Comparison of ENCODE assay signal across 13 cellular contexts in genomic region chr16:3651461-3652372, GRCh38. TPM values are rescaled to one million over a fixed set of nuclear protein-coding genes. Genes with fewer than 3 reads are reported as not detected.
A peak's percentile ranks its signal among the peaks of the same experiment; 100 is the strongest.
DNase-seq lines count a peak whose midpoint lies in the region; ATAC-seq and TF ChIP-seq lines count a peak whose summit lies in the region.
"Had no signal": no experiment of that assay in that cellular context is flagged by ENCODE, and none has a peak within 500 bp of the region (broad histone marks: within the 10 kb centered on the region; RNA-seq: fewer than 3 reads in every experiment).

No MANE protein-coding gene starts in this region.

- H3K4me3 Mint-ChIP-seq in T-helper 2 cell treated with Interferon-gamma antibody and Interleukin-4, amounts not matched to agents 5 μg/mL and 100 μg/mL, for 36 hours = no peak overlapping the region
- no peak overlapping the region for H3K4me3 Mint-ChIP-seq in GM23338
- H3K4me3 Mint-ChIP-seq in brain = no peak overlapping the region
- no peak overlapping the region for H3K4me3 Mint-ChIP-seq in neural progenitor cell

- peaks cover 21% of the 10 kb centered on the region for H3K36me3 Mint-ChIP-seq in T-helper 2 cell treated with Interferon-gamma antibody and Interleukin-4, amounts not matched to agents 5 μg/mL and 100 μg/mL, for 36 hours (ENCODE audit: low read depth)
- H3K36me3 Mint-ChIP-seq in GM23338 (ENCODE audit: low read depth) (peaks cover 53% of the 10 kb centered on the region), brain (peaks cover 27% of the 10 kb centered on the region), neural progenitor cell (peaks cover 17% of the 10 kb centered on the region)

- TF ChIP-seq CTCF in GM23338 (conservative IDR thresholded peaks at IDR 0.05; ENCODE audit: low read depth in 2 of 2) = no peak
- no peak for TF ChIP-seq CTCF in brain (conservative IDR thresholded peaks at IDR 0.05)
- TF ChIP-seq CTCF in neural progenitor cell (IDR thresholded peaks at IDR 0.05) = no peak

- H3K36me3 ChIP-seq in GM23338 (ENCODE audit: insufficient read depth) = no peaks in the 10 kb centered on the region
- no peaks in the 10 kb centered on the region for H3K36me3 ChIP-seq in neural progenitor cell

- DNase-seq in T-helper 2 cell treated with Interferon-gamma antibody and Interleukin-4, amounts not matched to agents 5 μg/mL and 100 μg/mL, for 36 hours (ENCODE audit: low spot score) = no peak
- DNase-seq in T-helper 2 cell = no peak
- DNase-seq in GM23338 (ENCODE audit: low spot score) = no peak
- DNase-seq in neural progenitor cell (ENCODE audit: low spot score) = no peak
- DNase-seq in HT-29 (ENCODE audit: low spot score) = no peak
- DNase-seq: cerebellar nuclear complex, EL, NCI-H187, NCI-H510A had no signal

- H3K4me1 Mint-ChIP-seq in T-helper 2 cell treated with Interferon-gamma antibody and Interleukin-4, amounts not matched to agents 5 μg/mL and 100 μg/mL, for 36 hours (ENCODE audit: low read depth) = peaks cover 3% of the 10 kb centered on the region
- H3K4me1 Mint-ChIP-seq in GM23338 (peaks cover 31% of the 10 kb centered on the region; the same call in 2 of the 3 replicates), brain (peaks cover 3% of the 10 kb centered on the region), neural progenitor cell (peaks cover 13% of the 10 kb centered on the region)

- H3K9ac ChIP-seq in neural progenitor cell = no peak overlapping the region

- H3K4me3 ChIP-seq in GM23338 (no peak overlapping the region), neural progenitor cell (no peak overlapping the region)
- H3K4me3 ChIP-seq: A549 had no signal

- H3F3A ChIP-seq in GM23338 (replicated peaks; ENCODE audit: low read depth) (peaks cover 13% of the 10 kb centered on the region; the same call in 1 of the 2 replicates), neural progenitor cell (ENCODE audit: low read depth) (peaks cover 4% of the 10 kb centered on the region)

- H3K27me3 ChIP-seq in GM23338 (ENCODE audit: insufficient read depth) (no peaks in the 10 kb centered on the region), neural progenitor cell (no peaks in the 10 kb centered on the region)

- peaks cover 7% of the 10 kb centered on the region for H3K4me1 ChIP-seq in GM23338 (ENCODE audit: insufficient read depth)
- peaks cover 2% of the 10 kb centered on the region for H3K4me1 ChIP-seq in neural progenitor cell

- H4K20me1 ChIP-seq in GM23338 (replicated peaks; ENCODE audit: insufficient read depth) (no peaks in the 10 kb centered on the region; the same call in 1 of the 2 replicates), neural progenitor cell (ENCODE audit: low read depth) (peaks cover 20% of the 10 kb centered on the region)

- no peak overlapping the region for H3K4me2 ChIP-seq in GM23338
- no peak overlapping the region for H3K4me2 ChIP-seq in neural progenitor cell
- H3K4me2 ChIP-seq: A549 had no signal

- ATAC-seq in GM23338 (no peak), esophagus mucosa (no peak), GM18873 (IDR thresholded peaks at IDR 0.05; ENCODE audit: low FRiP score, unreplicated experiment) (no peak)
- ATAC-seq: A549 had no signal

- no peaks in the 10 kb centered on the region for H3K79me2 ChIP-seq in GM23338 (replicated peaks; ENCODE audit: insufficient read depth)
- H3K79me2 ChIP-seq in neural progenitor cell (ENCODE audit: low read depth) = no peaks in the 10 kb centered on the region

- no peak overlapping the region for H2AFZ ChIP-seq in GM23338
- H2AFZ ChIP-seq in neural progenitor cell (replicated peaks) = no peak overlapping the region

- no peaks in the 10 kb centered on the region for H3K9me3 ChIP-seq in neural progenitor cell (ENCODE audit: low read depth)
- H3K9me3 ChIP-seq: A549 had no signal

- no peaks in the 10 kb centered on the region for H3K27me3 Mint-ChIP-seq in T-helper 2 cell treated with Interferon-gamma antibody and Interleukin-4, amounts not matched to agents 5 μg/mL and 100 μg/mL, for 36 hours (ENCODE audit: low read depth)
- H3K27me3 Mint-ChIP-seq in GM23338 (ENCODE audit: insufficient read depth, low read depth, poor library complexity) (peaks cover 23% of the 10 kb centered on the region), brain (no peaks in the 10 kb centered on the region), neural progenitor cell (ENCODE audit: insufficient read depth, low read depth) (peaks cover 6% of the 10 kb centered on the region)

- H3K27ac Mint-ChIP-seq in T-helper 2 cell treated with Interferon-gamma antibody and Interleukin-4, amounts not matched to agents 5 μg/mL and 100 μg/mL, for 36 hours = peak overlapping the region; percentile 45
- peak overlapping the region; percentile 64; the same call in 1 of the 2 replicates for H3K27ac Mint-ChIP-seq in GM23338
- peak overlapping the region in 3 of 5 experiments; percentile 36 to 93 (median 62) for H3K27ac Mint-ChIP-seq in brain
- H3K27ac Mint-ChIP-seq in neural progenitor cell = peak overlapping the region; percentile 48

- no peaks in the 10 kb centered on the region for H3K9me3 Mint-ChIP-seq in T-helper 2 cell treated with Interferon-gamma antibody and Interleukin-4, amounts not matched to agents 5 μg/mL and 100 μg/mL, for 36 hours
- H3K9me3 Mint-ChIP-seq in GM23338 (0 out of 3 replicates have a peak, but pooled peaks cover 3% of the 10 kb centered on the region), brain (no peaks in the 10 kb centered on the region), neural progenitor cell (no peaks in the 10 kb centered on the region)

- H3K27ac ChIP-seq in GM23338 (ENCODE audit: low read depth) = peak overlapping the region; percentile 72; the same call in 1 of the 2 replicates
- no peak overlapping the region for H3K27ac ChIP-seq in neural progenitor cell
- H3K27ac ChIP-seq: A549 had no signal

- H3K9me2 ChIP-seq in GM23338 (ENCODE audit: insufficient read depth) = no peaks in the 10 kb centered on the region

TF ChIP-seq in GM23338, 12 proteins besides CTCF, POLR2A, EP300 and RAD21:
- TF ChIP-seq ZNF331 (CRISPR knock-in tag; IDR thresholded peaks at IDR 0.05; ENCODE audit: low read depth) = no peak
- no peak for TF ChIP-seq ETS1 (IDR thresholded peaks at IDR 0.05)
- no peak for TF ChIP-seq ZNF114 (CRISPR knock-in tag; IDR thresholded peaks at IDR 0.05)
- TF ChIP-seq POLR2AphosphoS5 (IDR thresholded peaks at IDR 0.05; ENCODE audit: low read depth) = no peak

RNA-seq across cellular contexts. Expression of gene DNASE1, which starts 2.8 kb away (rescaled TPM):
- total RNA-seq in GM23338 (2014; rRNA removed; shearing (Covaris generic)) = 23.0 and 24.0 TPM in 2 replicates
- polyA plus RNA-seq in GM23338 (2016; fragmentation: Nextera tagmentation; extraction: Ambion mirVana) (7.9 TPM in 2 replicates), brain (ENCODE audit: insufficient read depth, low read depth, low replicate concordance) (8.3 TPM)
- total RNA-seq in neural progenitor cell (ENCODE audit: low replicate concordance) (22.8 and 33.0 TPM in 2 replicates), esophagus mucosa (7.9 TPM)
- 27.1 and 46.6 TPM in 2 replicates for total RNA-seq in HT-29 (2014; rRNA removed; shearing (Covaris generic))

RNA-seq across cellular contexts. Expression of gene SLX4, which starts 40.3 kb away (rescaled TPM):
- total RNA-seq in GM23338 (2014; rRNA removed; shearing (Covaris generic)) = 12.6 and 15.2 TPM in 2 replicates
- polyA plus RNA-seq in GM23338 (2016; fragmentation: Nextera tagmentation; extraction: Ambion mirVana) (2.9 and 3.0 TPM in 2 replicates), brain (ENCODE audit: insufficient read depth, low read depth, low replicate concordance) (6.3 TPM)
- total RNA-seq in neural progenitor cell (ENCODE audit: low replicate concordance) (7.7 and 13.0 TPM in 2 replicates), esophagus mucosa (4.0 TPM)
- total RNA-seq in HT-29 (2014; rRNA removed; shearing (Covaris generic)) = 6.1 and 6.4 TPM in 2 replicates
